In the genomic region with DNA sequence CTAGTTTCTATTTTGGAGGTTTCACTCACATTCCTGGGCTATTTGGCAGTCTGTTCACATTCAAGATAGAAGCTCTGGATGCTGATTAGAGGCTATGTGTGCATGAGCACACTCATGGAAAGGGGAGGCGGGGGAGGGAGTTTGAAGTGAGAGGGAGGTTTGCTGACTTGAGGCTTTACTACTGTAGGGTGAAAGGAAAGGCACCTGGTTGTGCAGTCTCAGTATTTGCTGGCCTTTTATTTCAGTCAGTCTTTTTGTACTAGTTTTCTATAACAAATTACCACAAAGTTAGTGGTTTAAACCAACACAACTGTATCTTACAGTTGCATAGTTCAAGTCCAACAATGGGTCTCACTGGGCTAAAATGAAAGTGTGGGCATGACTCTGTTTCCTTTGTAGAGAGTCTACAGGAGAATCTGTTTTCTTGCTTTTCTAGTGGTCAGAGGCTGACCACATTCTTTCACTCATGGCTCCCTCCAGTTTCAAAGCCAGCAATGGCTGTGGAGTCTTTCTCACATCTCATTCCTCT, we compare ENCODE assay signal across 12 cellular contexts. TPM values are rescaled to one million over a fixed set of nuclear protein-coding genes. Genes with fewer than 3 reads are reported as not detected.
DNase-seq lines count a peak whose midpoint lies in the region; ATAC-seq and TF ChIP-seq lines count a peak whose summit lies in the region.
"Had no signal": no experiment of that assay in that cellular context is flagged by ENCODE, and none has a peak within 500 bp of the region (broad histone marks: within the 10 kb centered on the region; RNA-seq: fewer than 3 reads in every experiment).

No MANE protein-coding gene starts in this region.

- peaks cover 7% of the 10 kb centered on the region for H3K9me3 Mint-ChIP-seq in activated T-cell treated with anti-CD3 and anti-CD28 coated beads, Interleukin-2, amount 50 U/mL, for 24 hours

- CTCF ChIA-PET in A673 (lab: Charles Lee), result no interaction called here

- no peaks in the 10 kb centered on the region for H3K9me3 ChIP-seq in A673 (ENCODE audit: low read depth, low read length, poor library complexity, severe bottlenecking)
- H3K9me3 ChIP-seq in lower lobe of right lung, result peaks cover 3% of the 10 kb centered on the region
- H3K9me3 ChIP-seq: colonic mucosa, psoas muscle had no signal

- TF ChIP-seq CTCF in A673 (conservative IDR thresholded peaks at IDR 0.05; ENCODE audit: low read depth, low read length), result no peak
- TF ChIP-seq CTCF in lower lobe of right lung (IDR thresholded peaks at IDR 0.05), result no peak

- H3K4me1 ChIP-seq in A673 (ENCODE audit: insufficient read depth, low read length, poor library complexity, severe bottlenecking), result no peaks in the 10 kb centered on the region
- H3K4me1 ChIP-seq in lower lobe of right lung, result no peaks in the 10 kb centered on the region
- H3K4me1 ChIP-seq: colonic mucosa, psoas muscle had no signal

- intact Hi-C loops in A673 (cut with micrococcal nuclease; ENCODE audit: unreplicated experiment) (no loop called here), lower lobe of right lung (cut with DNase I) (no loop called here)

- no peaks in the 10 kb centered on the region for H3K27me3 Mint-ChIP-seq in activated T-cell treated with anti-CD3 and anti-CD28 coated beads, Interleukin-2, amount 50 U/mL, for 24 hours

- DNase-seq in kidney tubule cell (ENCODE audit: low spot score) (peak; percentile 54), A673 (ENCODE audit: low spot score) (no peak), DMS 273 treated with DMSO at 0.1 percent for 48 hours (lab: John Stamatoyannopoulos, UW) (no peak), lower lobe of right lung (no peak)
- DNase-seq in activated T-cell treated with anti-CD3 and anti-CD28 coated beads, Interleukin-2, amount 50 U/mL, for 24 hours, result no peak
- DNase-seq: colonic mucosa, IMR-90, psoas muscle had no signal

- H3K27ac Mint-ChIP-seq in activated T-cell treated with anti-CD3 and anti-CD28 coated beads, Interleukin-2, amount 50 U/mL, for 24 hours, result no peak overlapping the region

- BruUV-seq in A673 (replicated peaks; lab: Mats Ljungman, UMichigan), result no TSS peak

- H3K27me3 ChIP-seq in A673 (replicated peaks; ENCODE audit: insufficient read depth, low read depth, low read length, poor library complexity) (no peaks in the 10 kb centered on the region), lower lobe of right lung (ENCODE audit: low read depth) (no peaks in the 10 kb centered on the region)
- H3K27me3 ChIP-seq: colonic mucosa had no signal

- H3K4me1 Mint-ChIP-seq in activated T-cell treated with anti-CD3 and anti-CD28 coated beads, Interleukin-2, amount 50 U/mL, for 24 hours (ENCODE audit: low read depth), result peaks cover 38% of the 10 kb centered on the region

- ATAC-seq in GM19035 (IDR thresholded peaks at IDR 0.05; ENCODE audit: unreplicated experiment), result peak; percentile 91
- peak; percentile 72 for ATAC-seq in HG02571 (IDR thresholded peaks at IDR 0.05; ENCODE audit: unreplicated experiment)
- ATAC-seq in HG03469 (IDR thresholded peaks at IDR 0.05; ENCODE audit: unreplicated experiment), result peak; percentile 73
- no peak for ATAC-seq in lower lobe of right lung
- ATAC-seq: psoas muscle had no signal

- H3K36me3 Mint-ChIP-seq in activated T-cell treated with anti-CD3 and anti-CD28 coated beads, Interleukin-2, amount 50 U/mL, for 24 hours (ENCODE audit: low read depth), result no peaks in the 10 kb centered on the region

- H3K4me3 ChIP-seq in A673 (ENCODE audit: low read depth, low read length, poor library complexity, severe bottlenecking) (no peak overlapping the region), lower lobe of right lung (no peak overlapping the region)
- H3K4me3 ChIP-seq: colonic mucosa, psoas muscle had no signal

- POLR2A ChIA-PET in A673 (lab: Charles Lee; ENCODE audit: low non-redundant PET), result no interaction called here

- H3K27ac ChIP-seq in A673 (ENCODE audit: low read depth, low read length, poor library complexity, severe bottlenecking) (no peak overlapping the region), lower lobe of right lung (no peak overlapping the region)
- H3K27ac ChIP-seq: colonic mucosa, psoas muscle had no signal

- no peak overlapping the region for H3K4me3 Mint-ChIP-seq in activated T-cell treated with anti-CD3 and anti-CD28 coated beads, Interleukin-2, amount 50 U/mL, for 24 hours

- H3K36me3 ChIP-seq in A673 (ENCODE audit: insufficient read depth, low read length, poor library complexity, severe bottlenecking), result no peaks in the 10 kb centered on the region
- no peaks in the 10 kb centered on the region for H3K36me3 ChIP-seq in lower lobe of right lung
- H3K36me3 ChIP-seq: colonic mucosa had no signal

RNA-seq across cellular contexts. Expression of gene NR4A2, which starts 47.7 kb away (rescaled TPM):
- total RNA-seq in A673 (2021), result 1.1 and 1.8 TPM in 2 replicates
- total RNA-seq in lower lobe of right lung, result 4.0 TPM
- total RNA-seq: G401 had no signal

RNA-seq across cellular contexts. Expression of gene GPD2, which starts 56.0 kb away (rescaled TPM):
- total RNA-seq in A673 (2021), result 33.9 and 39.4 TPM in 2 replicates
- 50.4 TPM for total RNA-seq in lower lobe of right lung

Comparison
In these comparisons a context has a peak if more than half of its experiments do, and no peak if none do; other contexts are left out.
1. ATAC-seq: peak in GM19035 (single experiment), HG02571 (single experiment) and HG03469 (single experiment); none in lower lobe of right lung (0 of 2).